17 cellular contexts compared by ENCODE assay signal in genomic region chr17:44469676-44470075, GRCh38. TPM values are rescaled to one million over a fixed set of nuclear protein-coding genes. Genes with fewer than 3 reads are reported as not detected.
DNase-seq lines count a peak whose midpoint lies in the region; ATAC-seq, FAIRE-seq and TF ChIP-seq lines count a peak whose summit lies in the region.
"Had no signal": no experiment of that assay in that cellular context is flagged by ENCODE, and none has a peak within 500 bp of the region (broad histone marks: within the 10 kb centered on the region; RNA-seq: fewer than 3 reads in every experiment).

No MANE protein-coding gene starts in this region.

- H3K27ac Mint-ChIP-seq in progenitor cell of endocrine pancreas = peak overlapping the region; percentile 41
- H3K27ac Mint-ChIP-seq: GM23338 had no signal

- H3K79me2 ChIP-seq in KMS-11 (ENCODE audit: insufficient read depth, low read depth) = peaks cover 72% of the 10 kb centered on the region

- H3K9ac ChIP-seq in KMS-11 = no peak overlapping the region
- H3K9ac ChIP-seq: BLaER1 had no signal

- peaks cover 3% of the 10 kb centered on the region; the same call in 1 of the 2 replicates for H4K20me1 ChIP-seq in KMS-11 (ENCODE audit: insufficient read depth)

- ATAC-seq in A549 = no peak
- no peak for ATAC-seq in GM21390 (IDR thresholded peaks at IDR 0.05; ENCODE audit: unreplicated experiment)
- ATAC-seq: GM23338 had no signal

- no peak for FAIRE-seq in A549 (lab: Jason Lieb, UNC)
- FAIRE-seq: A204.1 had no signal

- H3K9me3 Mint-ChIP-seq in progenitor cell of endocrine pancreas (ENCODE audit: low read depth) = no peaks in the 10 kb centered on the region
- H3K9me3 Mint-ChIP-seq: CD4-positive, alpha-beta memory T cell; GM23338 had no signal

- peaks cover 15% of the 10 kb centered on the region; the same call in 2 of the 3 replicates for H3K4me1 ChIP-seq in A549
- H3K4me1 ChIP-seq in KMS-11 (ENCODE audit: low read depth, poor library complexity, severe bottlenecking) = peaks cover 69% of the 10 kb centered on the region
- H3K4me1 ChIP-seq: BLaER1 had no signal

- no peak overlapping the region for H3K27ac ChIP-seq in A549
- peak overlapping the region; percentile 5; the same call in 1 of the 2 replicates for H3K27ac ChIP-seq in KMS-11
- H3K27ac ChIP-seq: BLaER1 had no signal

- H3K9me3 ChIP-seq in A549 = no peaks in the 10 kb centered on the region
- H3K9me3 ChIP-seq: BLaER1 had no signal

- POLR2A ChIA-PET in A549 (lab: Yijun Ruan, JAX) = no interaction called here

- CTCF ChIA-PET in A549 (lab: Yijun Ruan, JAX) = interaction anchor here (0.6 to 2.3 kb wide), 10 partner anchors 14 to 474 kb away, joined by 3 to 8 read pairs (median 4); partner anchors contain the start of gene FZD2

- H2AFZ ChIP-seq in KMS-11 (ENCODE audit: low read depth) = no peak overlapping the region
- H2AFZ ChIP-seq: GM23338 had no signal

- WGBS in A549 (ENCODE audit: missing lambda C conversion rate) = 93% methylated on average over 2 of the region's 2 CpGs

- no peaks in the 10 kb centered on the region for H3K27me3 ChIP-seq in KMS-11 (ENCODE audit: insufficient read depth, low read depth)
- H3K27me3 ChIP-seq: BLaER1 had no signal

- TF ChIP-seq CTCF in A549 (IDR thresholded peaks at IDR 0.05) = no peak
- no peak for TF ChIP-seq CTCF in KMS-11 (conservative IDR thresholded peaks at IDR 0.05; ENCODE audit: low read depth, low read length)
- no peak for TF ChIP-seq CTCF in progenitor cell of endocrine pancreas (IDR thresholded peaks at IDR 0.05; ENCODE audit: unreplicated experiment)

- peaks cover 7% of the 10 kb centered on the region for H3K36me3 Mint-ChIP-seq in progenitor cell of endocrine pancreas (ENCODE audit: insufficient read depth)

- H3K4me3 ChIP-seq in A549 = no peak overlapping the region
- H3K4me3 ChIP-seq in KMS-11 (IDR thresholded peaks at IDR 0.05; ENCODE audit: insufficient read depth, low read depth, low read length) = no peak overlapping the region
- H3K4me3 ChIP-seq: BLaER1, GM23338 had no signal

- TF ChIP-seq EP300 in A549 (IDR thresholded peaks at IDR 0.05) = no peak

- no peak overlapping the region for H3K4me3 Mint-ChIP-seq in progenitor cell of endocrine pancreas (ENCODE audit: low read depth)
- H3K4me3 Mint-ChIP-seq: CD14-positive monocyte; CD4-positive, alpha-beta memory T cell; GM23338 had no signal

- TF ChIP-seq RAD21 in A549 (conservative IDR thresholded peaks at IDR 0.05 in 1 of 2, IDR thresholded peaks at IDR 0.05 in 1 of 2) = no peak

- no peak for TF ChIP-seq POLR2A in A549 (IDR thresholded peaks at IDR 0.05; ENCODE audit: low read length)

- intact Hi-C loops in cardiac septum (cut with DNase I) = loop anchor here (5.0 kb wide), 1 partner anchor 33 kb away; the partner anchor contains the start of gene GPATCH8

- H3K27me3 Mint-ChIP-seq in progenitor cell of endocrine pancreas = no peaks in the 10 kb centered on the region
- H3K27me3 Mint-ChIP-seq: CD4-positive, alpha-beta memory T cell had no signal

- DNase-seq in A549 (ENCODE audit: low read depth in 1 of 2, low spot score in 1 of 2) (no peak), EL (peak; percentile 26), progenitor cell of endocrine pancreas (ENCODE audit: low spot score, unreplicated experiment) (no peak), cardiac septum (ENCODE audit: low spot score) (no peak), NCI-H2171 treated with DMSO at 0.1 percent for 48 hours (lab: John Stamatoyannopoulos, UW) (no peak)
- DNase-seq: CD4-positive, alpha-beta memory T cell; DMS153; DMS79; GF-D8; H7; Karpas-422 had no signal

- 0 out of 2 replicates have a peak, but pooled peaks cover 10% of the 10 kb centered on the region for H3K36me3 ChIP-seq in KMS-11 (ENCODE audit: insufficient read depth)

- peaks cover 24% of the 10 kb centered on the region for H3K4me1 Mint-ChIP-seq in progenitor cell of endocrine pancreas (ENCODE audit: low read depth)

- H3K4me2 ChIP-seq in A549 (no peak overlapping the region), KMS-11 (peak overlapping the region; percentile 31; the same call in 1 of the 2 replicates)
- H3K4me2 ChIP-seq: BLaER1, GM23338 had no signal

TF ChIP-seq in A549, 52 proteins besides CTCF, POLR2A, EP300 and RAD21:
- TF ChIP-seq HOXB5 (CRISPR knock-in tag; IDR thresholded peaks at IDR 0.05) (no peak), MAFK (IDR thresholded peaks at IDR 0.05; ENCODE audit: partially characterized antibody) (peak; percentile 68)

RNA-seq across cellular contexts. Expression of gene GPATCH8, which starts 33.5 kb away (rescaled TPM):
- 24.9 and 27.3 TPM in 2 replicates for polyA plus RNA-seq in A549 (2011; rRNA removed)
- 10.2 and 11.2 TPM in 2 replicates for polyA plus RNA-seq in A549 (2012; cell fraction: cytosol; rRNA removed)
- 28.3 and 30.8 TPM in 2 replicates for polyA plus RNA-seq in A549 (2012; cell fraction: nucleus; rRNA removed)
- 20.6 to 21.7 TPM (median 21.7 TPM) in 3 replicates for polyA plus RNA-seq in A549 (2017; fragmentation: RNase III; extraction: RNeasy Plus Mini Kit Qiagen cat#74134 plus additional on column Dnase treatment)
- polyA minus RNA-seq in A549 (2011; rRNA and poly(A)+ RNA removed) = 24.0 and 25.0 TPM in 2 replicates
- 70.9 and 76.5 TPM in 2 replicates for total RNA-seq in progenitor cell of endocrine pancreas
- total RNA-seq in cardiac septum = 23.8 TPM
